In the genomic region with DNA sequence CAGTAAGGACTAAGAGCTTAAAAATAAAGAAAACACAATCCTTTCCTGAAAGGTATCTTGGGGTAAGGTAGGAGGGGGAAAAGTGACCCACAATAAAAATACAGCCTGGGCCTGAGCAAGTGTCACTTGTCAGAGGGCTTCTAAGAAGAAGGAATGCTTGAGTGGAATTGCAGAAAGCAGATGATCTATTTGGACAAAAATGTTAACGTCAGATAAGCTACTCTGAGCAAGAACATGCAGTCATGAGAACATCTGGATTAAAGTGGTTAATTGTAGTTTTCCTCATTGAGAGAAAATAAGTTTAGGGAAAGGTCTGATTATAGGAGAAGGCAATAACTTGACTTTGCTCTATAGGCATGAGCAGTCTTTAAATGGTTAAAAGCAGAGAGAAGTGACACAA, we compare ENCODE assay signal across 21 cellular contexts.
"Had no signal": no experiment of that assay in that cellular context is flagged by ENCODE, and none has a peak within 500 bp of the region (broad histone marks: within the 10 kb centered on the region; RNA-seq: fewer than 3 reads in every experiment).

No MANE protein-coding gene starts in this region.

- H3K27me3 ChIP-seq: adrenal gland had no signal

- DNase-seq: activated CD4-positive, alpha-beta T cell treated with anti-CD3 and anti-CD28 coated beads for 4 hours; activated CD8-positive, alpha-beta memory T cell treated with anti-CD3 and anti-CD28 coated beads, Interleukin-2, amount 50 U/mL, for 4 hours; activated CD8-positive, alpha-beta T cell treated with anti-CD3 and anti-CD28 coated beads for 36 hours; activated gamma-delta T cell treated with Interleukin-2 at 50 U/mL for 16 hours; activated naive CD4-positive, alpha-beta T cell treated with anti-CD3 and anti-CD28 coated beads, Interleukin-2, amount 10 ng/mL, durations not matched to agents 7 days and 5 days; activated naive CD8-positive, alpha-beta T cell treated with anti-CD3 and anti-CD28 coated beads for 36 hours; activated T-cell treated with anti-CD3 and anti-CD28 coated beads, Interleukin-2, amount 50 U/mL, for 72 hours; adrenal gland; aorta; Kasumi-1; KBM-7; NCI-H1105 treated with DMSO at 0.1 percent for 48 hours; NCI-H146; NCI-H187 treated with DMSO at 0.1 percent for 48 hours; NCI-H2081 treated with DMSO at 0.1 percent for 48 hours; NCI-H446; NCI-H524; PC-3; SW 1271 had no signal

- ATAC-seq: activated CD4-positive, CD25-positive, alpha-beta regulatory T cell treated with anti-CD3 and anti-CD28 coated beads, Interleukin-2, amount 50 U/mL, for 24 hours; activated CD8-positive, alpha-beta T cell treated with anti-CD3 and anti-CD28 coated beads for 36 hours; activated T-cell treated with anti-CD3 and anti-CD28 coated beads, Interleukin-2, amount 50 U/mL, for 72 hours; PC-3 had no signal

- H3K9me3 ChIP-seq: adrenal gland had no signal

- H3K4me3 ChIP-seq: adrenal gland, SK-N-MC had no signal

- H3K27ac ChIP-seq: adrenal gland, SK-N-MC had no signal

- H3K36me3 ChIP-seq: adrenal gland had no signal
